ENCODE assay signal across 1 cellular context in the genomic region with DNA sequence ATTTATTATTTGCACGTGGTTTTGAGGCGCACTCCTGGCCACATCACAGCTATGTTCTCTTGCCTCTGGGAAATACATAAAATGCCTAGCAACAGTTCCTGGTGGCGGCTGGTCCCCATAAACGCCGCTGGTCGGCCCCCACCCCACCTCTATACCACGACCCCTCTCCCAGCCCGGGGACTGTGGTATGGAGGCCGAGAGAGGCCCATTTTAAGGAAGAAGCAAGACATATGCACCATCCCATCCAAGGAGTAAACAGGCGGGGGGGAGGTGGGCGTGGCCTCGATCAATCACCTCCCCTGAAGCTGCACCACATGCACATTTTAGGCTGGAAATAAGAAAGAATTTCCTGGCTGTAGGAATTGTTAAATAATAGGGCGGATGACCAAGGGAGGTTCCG.
TF ChIP-seq lines count a peak whose summit lies in the region.

No MANE protein-coding gene starts in this region.

TF ChIP-seq in IMR-90, 13 proteins besides CTCF, POLR2A, EP300 and RAD21 (continued from another document):
- TF ChIP-seq, protein P1, sequence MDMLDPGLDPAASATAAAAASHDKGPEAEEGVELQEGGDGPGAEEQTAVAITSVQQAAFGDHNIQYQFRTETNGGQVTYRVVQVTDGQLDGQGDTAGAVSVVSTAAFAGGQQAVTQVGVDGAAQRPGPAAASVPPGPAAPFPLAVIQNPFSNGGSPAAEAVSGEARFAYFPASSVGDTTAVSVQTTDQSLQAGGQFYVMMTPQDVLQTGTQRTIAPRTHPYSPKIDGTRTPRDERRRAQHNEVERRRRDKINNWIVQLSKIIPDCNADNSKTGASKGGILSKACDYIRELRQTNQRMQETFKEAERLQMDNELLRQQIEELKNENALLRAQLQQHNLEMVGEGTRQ (IDR thresholded peaks at IDR 0.05; ENCODE audit: low read depth, low read length) = no peak
- no peak for TF ChIP-seq CHD1 (IDR thresholded peaks at IDR 0.05; ENCODE audit: low read depth, low read length)
- no peak for TF ChIP-seq FOS (IDR thresholded peaks at IDR 0.05; ENCODE audit: low read depth, low read length)
- no peak for TF ChIP-seq CEBPB (IDR thresholded peaks at IDR 0.05; ENCODE audit: low read depth, low read length)
- TF ChIP-seq RCOR1 (IDR thresholded peaks at IDR 0.05; ENCODE audit: insufficient replicate concordance, low read length) = no peak
- TF ChIP-seq RFX5 (IDR thresholded peaks at IDR 0.05; ENCODE audit: low read depth, low read length) = no peak
- TF ChIP-seq MXI1 (IDR thresholded peaks at IDR 0.05; ENCODE audit: borderline replicate concordance, low read depth, low read length) = no peak
- TF ChIP-seq MAZ (IDR thresholded peaks at IDR 0.05; ENCODE audit: borderline replicate concordance, low read depth, low read length) = no peak
- TF ChIP-seq SMC3 (IDR thresholded peaks at IDR 0.05; ENCODE audit: low read depth, low read length) = no peak
- TF ChIP-seq NFE2L2 (IDR thresholded peaks at IDR 0.05; ENCODE audit: low read depth, low read length) = no peak
- no peak for TF ChIP-seq BHLHE40 (IDR thresholded peaks at IDR 0.05; ENCODE audit: low read depth, low read length)
